1 cellular context compared by ENCODE assay signal in the genomic region with DNA sequence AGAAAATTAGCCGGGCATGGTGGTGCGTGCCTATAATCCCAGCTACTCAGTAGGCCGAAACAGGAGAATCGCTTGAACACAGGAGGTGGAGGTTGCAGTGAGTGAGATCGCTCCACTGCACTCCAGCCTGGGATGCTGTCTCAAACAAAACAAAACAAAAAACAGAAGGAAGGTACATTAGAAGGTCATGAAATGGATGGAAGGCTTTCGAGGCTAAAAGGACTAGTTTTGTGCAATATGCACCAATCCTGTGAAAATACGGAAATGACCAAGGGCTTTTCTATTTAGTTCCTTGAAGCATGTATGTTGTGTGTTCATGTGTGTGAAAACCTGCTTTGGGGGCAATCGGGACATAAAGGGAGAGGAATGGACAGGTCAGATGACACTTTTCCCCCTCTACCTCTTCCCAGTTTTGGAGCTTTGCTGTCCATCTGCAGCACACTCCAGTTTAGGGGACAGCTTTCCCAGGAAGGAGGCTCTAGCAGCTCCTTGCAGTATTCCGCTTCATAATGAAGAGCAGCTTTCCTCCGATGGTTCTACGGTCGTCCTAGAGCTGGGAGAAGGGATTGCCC.
TF ChIP-seq lines count a peak whose summit lies in the region.

No MANE protein-coding gene starts in this region.

TF ChIP-seq in K562, 482 proteins besides CTCF, POLR2A, EP300 and RAD21:
- peak; percentile 29; the same call in 1 of the 2 replicates for TF ChIP-seq POLR2H (tag; IDR thresholded peaks at IDR 0.05; ENCODE audit: low read depth)
- no peak for TF ChIP-seq TAF15 (IDR thresholded peaks at IDR 0.05; ENCODE audit: low read depth, low read length)
- TF ChIP-seq, protein P1, sequence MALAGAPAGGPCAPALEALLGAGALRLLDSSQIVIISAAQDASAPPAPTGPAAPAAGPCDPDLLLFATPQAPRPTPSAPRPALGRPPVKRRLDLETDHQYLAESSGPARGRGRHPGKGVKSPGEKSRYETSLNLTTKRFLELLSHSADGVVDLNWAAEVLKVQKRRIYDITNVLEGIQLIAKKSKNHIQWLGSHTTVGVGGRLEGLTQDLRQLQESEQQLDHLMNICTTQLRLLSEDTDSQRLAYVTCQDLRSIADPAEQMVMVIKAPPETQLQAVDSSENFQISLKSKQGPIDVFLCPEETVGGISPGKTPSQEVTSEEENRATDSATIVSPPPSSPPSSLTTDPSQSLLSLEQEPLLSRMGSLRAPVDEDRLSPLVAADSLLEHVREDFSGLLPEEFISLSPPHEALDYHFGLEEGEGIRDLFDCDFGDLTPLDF (CRISPR knock-in tag; IDR thresholded peaks at IDR 0.05): no peak
- TF ChIP-seq ZNF57 (CRISPR knock-in tag; IDR thresholded peaks at IDR 0.05): no peak
- TF ChIP-seq POLR2AphosphoS5 (IDR thresholded peaks at IDR 0.05; ENCODE audit: control insufficient read depth, insufficient read depth, low read depth, low read length): 0 out of 2 replicates have a peak, but pooled peaks have one; percentile 30
- TF ChIP-seq ZNF3 (CRISPR knock-in tag; IDR thresholded peaks at IDR 0.05): no peak
- no peak for TF ChIP-seq ATF1 (CRISPR knock-in tag; IDR thresholded peaks at IDR 0.05)
- no peak for TF ChIP-seq ATF1 (tag; IDR thresholded peaks at IDR 0.05)
- TF ChIP-seq ZNF408 (CRISPR knock-in tag; IDR thresholded peaks at IDR 0.05; ENCODE audit: low read depth): no peak
- TF ChIP-seq POLR2B (IDR thresholded peaks at IDR 0.05; ENCODE audit: low read depth, partially characterized antibody): peak; percentile 64
- no peak for TF ChIP-seq CREB1 (IDR thresholded peaks at IDR 0.05)
- no peak for TF ChIP-seq CREB1 (CRISPR knock-in tag; IDR thresholded peaks at IDR 0.05)
- no peak for TF ChIP-seq ATF7 (IDR thresholded peaks at IDR 0.05)
- no peak for TF ChIP-seq ZFP36 (IDR thresholded peaks at IDR 0.05; ENCODE audit: low read depth, low read length, partially characterized antibody)
- no peak for TF ChIP-seq CEBPG (CRISPR knock-in tag; IDR thresholded peaks at IDR 0.05)
- TF ChIP-seq CEBPG (tag; conservative IDR thresholded peaks at IDR 0.05 in 1 of 2, IDR thresholded peaks at IDR 0.05 in 1 of 2): no peak
- TF ChIP-seq ZNF253 (CRISPR knock-in tag; conservative IDR thresholded peaks at IDR 0.05): no peak
- TF ChIP-seq RNF2 (IDR thresholded peaks at IDR 0.05): no peak
- TF ChIP-seq SUPT5H (IDR thresholded peaks at IDR 0.05): peak; percentile 64; the same call in 1 of the 2 replicates
- no peak for TF ChIP-seq TRIM24 (IDR thresholded peaks at IDR 0.05)
- TF ChIP-seq, protein P2, sequence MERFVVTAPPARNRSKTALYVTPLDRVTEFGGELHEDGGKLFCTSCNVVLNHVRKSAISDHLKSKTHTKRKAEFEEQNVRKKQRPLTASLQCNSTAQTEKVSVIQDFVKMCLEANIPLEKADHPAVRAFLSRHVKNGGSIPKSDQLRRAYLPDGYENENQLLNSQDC (CRISPR knock-in tag; IDR thresholded peaks at IDR 0.05): no peak
- TF ChIP-seq SMAD1 (IDR thresholded peaks at IDR 0.05; ENCODE audit: low read depth, low read length, partially characterized antibody): no peak
- no peak for TF ChIP-seq MECOM (CRISPR knock-in tag; IDR thresholded peaks at IDR 0.05)
- TF ChIP-seq, protein P3, sequence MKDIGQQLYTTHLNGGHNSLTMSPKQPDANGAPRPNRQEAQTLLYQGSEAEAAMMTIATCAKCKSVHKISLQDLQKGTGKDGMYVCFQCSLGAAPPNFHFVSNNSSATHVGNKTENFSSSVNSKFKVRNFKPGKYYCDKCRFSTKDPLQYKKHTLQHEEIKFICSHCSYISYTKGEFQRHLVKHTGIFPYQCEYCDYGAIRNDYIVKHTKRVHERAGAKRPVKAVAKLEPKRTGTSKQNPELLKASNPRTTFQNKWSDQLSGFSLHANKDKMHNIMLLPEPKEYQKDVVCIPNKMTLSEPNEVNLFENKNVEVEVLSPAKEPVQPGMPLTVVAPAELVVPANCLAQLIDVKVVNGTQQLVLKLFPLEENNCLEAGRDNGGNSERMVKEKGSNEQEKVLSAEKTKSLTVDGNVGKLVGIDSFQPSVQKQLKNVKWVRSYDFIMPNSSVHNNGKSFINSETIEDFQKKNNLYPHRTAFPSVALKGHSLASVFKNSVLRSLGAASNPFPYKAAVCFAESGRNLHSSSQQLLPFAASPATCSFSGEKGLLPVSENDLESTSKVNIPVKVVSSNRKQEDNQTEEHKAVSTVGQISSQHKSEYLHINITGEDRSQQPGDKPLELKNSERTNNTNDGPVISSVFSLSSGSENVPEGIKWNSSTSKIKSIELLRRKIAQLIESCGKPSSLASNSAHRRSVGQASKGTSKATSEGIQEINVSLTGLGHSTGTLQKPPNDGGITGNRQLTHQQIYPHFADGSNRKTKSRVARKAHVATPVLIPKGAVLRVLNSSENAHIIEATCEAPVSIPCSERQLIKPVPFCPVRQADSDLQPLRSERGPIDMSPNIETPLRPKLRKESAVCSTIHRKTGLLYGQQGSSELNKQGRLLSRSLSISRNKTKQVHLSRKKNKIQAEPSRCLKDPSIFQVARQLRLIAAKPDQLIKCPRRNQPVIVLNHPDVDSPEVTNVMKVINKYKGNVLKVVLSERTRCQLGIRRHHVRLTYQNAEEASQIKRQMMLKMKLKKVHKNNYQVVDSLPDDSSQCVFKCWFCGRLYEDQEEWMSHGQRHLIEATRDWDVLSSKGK (CRISPR knock-in tag; IDR thresholded peaks at IDR 0.05): no peak
- TF ChIP-seq FOXJ3 (CRISPR knock-in tag; IDR thresholded peaks at IDR 0.05): no peak
- TF ChIP-seq ZNF778 (CRISPR knock-in tag; IDR thresholded peaks at IDR 0.05): no peak
- TF ChIP-seq HOXB6 (CRISPR knock-in tag; IDR thresholded peaks at IDR 0.05; ENCODE audit: borderline replicate concordance): no peak
- no peak for TF ChIP-seq BACH1 (tag; IDR thresholded peaks at IDR 0.05)
- TF ChIP-seq STAG1 (CRISPR knock-in tag; IDR thresholded peaks at IDR 0.05; ENCODE audit: borderline replicate concordance): no peak
- TF ChIP-seq ARHGAP35 (IDR thresholded peaks at IDR 0.05; ENCODE audit: partially characterized antibody): no peak
- TF ChIP-seq KAT2B (IDR thresholded peaks at IDR 0.05; ENCODE audit: low read depth, low read length): no peak
- TF ChIP-seq, protein P4, sequence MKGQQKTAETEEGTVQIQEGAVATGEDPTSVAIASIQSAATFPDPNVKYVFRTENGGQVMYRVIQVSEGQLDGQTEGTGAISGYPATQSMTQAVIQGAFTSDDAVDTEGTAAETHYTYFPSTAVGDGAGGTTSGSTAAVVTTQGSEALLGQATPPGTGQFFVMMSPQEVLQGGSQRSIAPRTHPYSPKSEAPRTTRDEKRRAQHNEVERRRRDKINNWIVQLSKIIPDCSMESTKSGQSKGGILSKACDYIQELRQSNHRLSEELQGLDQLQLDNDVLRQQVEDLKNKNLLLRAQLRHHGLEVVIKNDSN (CRISPR knock-in tag; IDR thresholded peaks at IDR 0.05): no peak
- TF ChIP-seq SNRNP70 (optimal IDR thresholded peaks at IDR 0.05; ENCODE audit: low read depth, low read length): no peak
- TF ChIP-seq, protein P5, sequence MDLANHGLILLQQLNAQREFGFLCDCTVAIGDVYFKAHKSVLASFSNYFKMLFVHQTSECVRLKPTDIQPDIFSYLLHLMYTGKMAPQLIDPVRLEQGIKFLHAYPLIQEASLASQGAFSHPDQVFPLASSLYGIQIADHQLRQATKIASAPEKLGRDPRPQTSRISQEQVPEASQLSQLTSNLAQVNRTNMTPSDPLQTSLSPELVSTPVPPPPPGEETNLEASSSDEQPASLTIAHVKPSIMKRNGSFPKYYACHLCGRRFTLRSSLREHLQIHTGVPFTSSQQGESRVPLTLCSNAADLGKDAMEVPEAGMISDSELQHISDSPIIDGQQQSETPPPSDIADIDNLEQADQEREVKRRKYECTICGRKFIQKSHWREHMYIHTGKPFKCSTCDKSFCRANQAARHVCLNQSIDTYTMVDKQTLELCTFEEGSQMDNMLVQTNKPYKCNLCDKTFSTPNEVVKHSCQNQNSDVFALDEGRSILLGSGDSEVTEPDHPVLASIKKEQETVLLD (IDR thresholded peaks at IDR 0.05): no peak
- no peak for TF ChIP-seq ZNF143 (CRISPR knock-in tag; IDR thresholded peaks at IDR 0.05)
